Comparison of ENCODE assay signal across 1 cellular context in the genomic region with DNA sequence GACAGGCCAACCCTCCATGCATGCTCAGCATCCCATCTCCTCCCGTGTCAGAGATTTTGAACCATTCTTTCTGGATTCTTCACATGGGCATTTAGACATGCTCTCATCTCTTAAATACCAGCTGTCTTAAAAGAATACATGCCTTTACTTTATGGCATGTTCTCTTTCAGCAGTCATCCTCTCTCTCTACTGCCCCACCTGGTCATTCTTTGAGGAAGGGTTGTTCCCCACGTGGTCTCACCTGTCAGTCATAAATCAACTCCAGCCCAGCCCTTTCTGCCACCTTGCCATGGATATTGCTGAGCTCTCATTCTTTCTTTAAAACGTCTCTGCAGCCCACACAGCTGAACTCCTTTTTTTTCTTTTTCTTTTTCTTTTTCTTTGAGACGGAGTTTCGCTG.
TF ChIP-seq lines count a peak whose summit lies in the region.

No MANE protein-coding gene starts in this region.

TF ChIP-seq in HCT116, 20 proteins besides CTCF, POLR2A, EP300 and RAD21 (continued from another document):
- TF ChIP-seq, protein P1, sequence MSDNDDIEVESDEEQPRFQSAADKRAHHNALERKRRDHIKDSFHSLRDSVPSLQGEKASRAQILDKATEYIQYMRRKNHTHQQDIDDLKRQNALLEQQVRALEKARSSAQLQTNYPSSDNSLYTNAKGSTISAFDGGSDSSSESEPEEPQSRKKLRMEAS (IDR thresholded peaks at IDR 0.05) = peak; percentile 74
